8 cellular contexts compared by ENCODE assay signal in genomic region chr20:36153754-36154695, GRCh38.
DNase-seq lines count a peak whose midpoint lies in the region; ATAC-seq lines count a peak whose summit lies in the region.

No MANE protein-coding gene starts in this region.

- no peaks in the 10 kb centered on the region for H3K36me3 Mint-ChIP-seq in memory B cell
- no peaks in the 10 kb centered on the region for H3K36me3 Mint-ChIP-seq in stimulated activated memory B cell treated with anti-CD40 and anti-IgM and Interleukin-4, amounts not matched to agents 10 μg/mL and 1 μg/mL and 100 μg/mL, for 72 hours

- peak; percentile 79 for DNase-seq in ELR (ENCODE audit: low read depth)
- DNase-seq in NCI-H1930 (lab: John Stamatoyannopoulos, UW) = peak; percentile 70 to 74
- DNase-seq in activated CD4-positive, alpha-beta T cell treated with anti-CD3 and anti-CD28 coated beads, Interleukin-2, amount 50 U/mL, for 48 hours = peak; percentile 45 to 59
- peak; percentile 78 for DNase-seq in epidermal melanocyte (ENCODE audit: insufficient read length, low spot score)
- no peak for DNase-seq in memory B cell (ENCODE audit: low spot score in 2 of 2)

- no peaks in the 10 kb centered on the region for H3K9me3 Mint-ChIP-seq in memory B cell
- no peaks in the 10 kb centered on the region for H3K9me3 Mint-ChIP-seq in stimulated activated memory B cell treated with anti-CD40 and anti-IgM and Interleukin-4, amounts not matched to agents 10 μg/mL and 1 μg/mL and 100 μg/mL, for 72 hours

- H3K27me3 Mint-ChIP-seq in memory B cell = peaks cover 13% of the 10 kb centered on the region
- peaks cover 42% of the 10 kb centered on the region for H3K27me3 Mint-ChIP-seq in stimulated activated memory B cell treated with anti-CD40 and anti-IgM and Interleukin-4, amounts not matched to agents 10 μg/mL and 1 μg/mL and 100 μg/mL, for 72 hours

- H3K4me3 Mint-ChIP-seq in memory B cell = peak overlapping the region; percentile 24
- H3K4me3 Mint-ChIP-seq in stimulated activated memory B cell treated with anti-CD40 and anti-IgM and Interleukin-4, amounts not matched to agents 10 μg/mL and 1 μg/mL and 100 μg/mL, for 72 hours = no peak overlapping the region

- peaks cover 11% of the 10 kb centered on the region for H3K4me1 Mint-ChIP-seq in memory B cell
- peaks cover 16% of the 10 kb centered on the region for H3K4me1 Mint-ChIP-seq in stimulated activated memory B cell treated with anti-CD40 and anti-IgM and Interleukin-4, amounts not matched to agents 10 μg/mL and 1 μg/mL and 100 μg/mL, for 72 hours

- peak; percentile 53 for ATAC-seq in memory B cell (ENCODE audit: low read depth)
- peak; percentile 71 for ATAC-seq in stimulated activated memory B cell treated with anti-CD40 and anti-IgM and Interleukin-4, amounts not matched to agents 10 μg/mL and 1 μg/mL and 100 μg/mL, for 72 hours
- no peak for ATAC-seq in GM21723 (IDR thresholded peaks at IDR 0.05; ENCODE audit: unreplicated experiment)
- no peak for ATAC-seq in HG03139 (IDR thresholded peaks at IDR 0.05; ENCODE audit: unreplicated experiment)

- no peak overlapping the region for H3K27ac Mint-ChIP-seq in memory B cell
- no peak overlapping the region for H3K27ac Mint-ChIP-seq in stimulated activated memory B cell treated with anti-CD40 and anti-IgM and Interleukin-4, amounts not matched to agents 10 μg/mL and 1 μg/mL and 100 μg/mL, for 72 hours

Comparison
In these comparisons a context has a peak if more than half of its experiments do, and no peak if none do; other contexts are left out.
1. DNase-seq: peak in ELR (single experiment), NCI-H1930 (2 of 2), activated CD4-positive, alpha-beta T cell treated with anti-CD3 and anti-CD28 coated beads, Interleukin-2, amount 50 U/mL, for 48 hours (2 of 2) and epidermal melanocyte (single experiment); none in memory B cell (0 of 2).
2. ATAC-seq: peak in memory B cell (single experiment) and stimulated activated memory B cell treated with anti-CD40 and anti-IgM and Interleukin-4, amounts not matched to agents 10 μg/mL and 1 μg/mL and 100 μg/mL, for 72 hours (single experiment); none in GM21723 (single experiment) and HG03139 (single experiment).